Comparison of ENCODE assay signal across 1 cellular context in genomic region chr16:48157302-48157701, GRCh38.
TF ChIP-seq lines count a peak whose summit lies in the region.

No MANE protein-coding gene starts in this region.

TF ChIP-seq in IMR-90, 13 proteins besides CTCF, POLR2A, EP300 and RAD21 (continued from another document):
- TF ChIP-seq MAZ (IDR thresholded peaks at IDR 0.05; ENCODE audit: borderline replicate concordance, low read depth, low read length): no peak
TF ChIP-seq in IMR-90: peak in this region for 0.
